7 cellular contexts compared by ENCODE assay signal in the genomic region with DNA sequence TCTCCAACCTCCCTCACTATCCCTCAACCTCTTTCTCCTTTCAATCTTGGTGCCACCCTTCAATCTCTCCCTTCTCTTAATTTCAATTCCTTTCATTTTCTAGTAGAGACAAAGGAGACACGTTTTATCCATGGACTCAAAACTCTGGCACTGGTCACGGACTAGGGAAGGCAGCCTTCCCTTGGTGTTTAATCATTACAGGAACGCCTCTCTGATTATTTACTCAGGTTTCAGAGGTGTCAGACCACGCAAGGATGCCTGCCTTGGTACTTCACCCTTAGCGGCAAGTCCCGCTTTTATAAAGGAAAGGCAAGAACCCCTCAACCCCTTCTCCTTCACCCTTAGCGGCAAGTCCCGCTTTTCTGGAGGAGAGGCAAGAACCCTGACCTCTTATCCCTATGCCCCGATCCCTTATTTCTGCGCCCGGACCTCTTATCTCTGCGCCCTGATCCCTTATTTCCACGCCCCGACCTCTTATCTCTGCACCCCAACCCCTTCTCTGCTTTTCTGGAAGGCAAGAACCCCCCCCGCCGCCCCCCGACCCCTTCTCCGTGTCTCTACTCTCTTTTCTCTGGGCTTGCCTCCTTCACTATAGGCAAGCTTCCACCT.
DNase-seq lines count a peak whose midpoint lies in the region; ATAC-seq, FAIRE-seq and TF ChIP-seq lines count a peak whose summit lies in the region.
"Not testable (repeated sequence)": the region's sequence is repeated elsewhere in the genome, so short reads cannot be mapped to it uniquely, and the experiment has no call there.

No MANE protein-coding gene starts in this region.

- not testable (repeated sequence) for TF ChIP-seq CTCF in Calu3 (IDR thresholded peaks at IDR 0.05; ENCODE audit: unreplicated experiment); H9 (conservative IDR thresholded peaks at IDR 0.05); K562 (IDR thresholded peaks at IDR 0.05 in 2 of 3, conservative IDR thresholded peaks at IDR 0.05 in 1 of 3; ENCODE audit: insufficient read depth in 2 of 3, low read depth in 1 of 3, low read length in 3 of 3); hepatocyte (IDR thresholded peaks at IDR 0.05; ENCODE audit: poor library complexity); progenitor cell of endocrine pancreas (IDR thresholded peaks at IDR 0.05; ENCODE audit: unreplicated experiment)

- H3K4ac ChIP-seq in H9 (ENCODE audit: low read depth, low read length), result not testable (repeated sequence)

- peaks cover 14% of the 10 kb centered on the region; the same call in 1 of the 3 replicates for H3K36me3 ChIP-seq in K562 (ENCODE audit: control insufficient read depth, insufficient read depth, low read length)
- not testable (repeated sequence) for H3K36me3 ChIP-seq in hepatocyte (replicated peaks; ENCODE audit: insufficient read depth, low read depth); iPS-18a (ENCODE audit: control insufficient read depth, low read depth, low read length); mesodermal cell (ENCODE audit: control insufficient read depth, insufficient read depth, low read length)

- not testable (repeated sequence) for H4K8ac ChIP-seq in H9 (replicated peaks; ENCODE audit: insufficient read length, low read depth, low read length)

- not testable (repeated sequence) for FAIRE-seq in K562 (lab: Jason Lieb, UNC)

- not testable (repeated sequence) for H3K27ac Mint-ChIP-seq in Calu3 (ENCODE audit: unreplicated experiment); H9; progenitor cell of endocrine pancreas

- in situ Hi-C loops in K562 (cut with MboI), result not testable (repeated sequence)

- H3K9me1 ChIP-seq in K562 (ENCODE audit: control insufficient read depth, insufficient read depth, low read length), result not testable (repeated sequence)

- H3K18ac ChIP-seq in H9 (ENCODE audit: insufficient read length, low read depth, low read length), result peak overlapping the region; percentile 15

- peak overlapping the region; percentile 70; the same call in 1 of the 2 replicates for H3K14ac ChIP-seq in H9 (ENCODE audit: insufficient read depth, low read length)

- not testable (repeated sequence) for H3K23ac ChIP-seq in H9 (ENCODE audit: insufficient read length, low read depth, low read length)

- H3K9me3 ChIP-seq in H9 (ENCODE audit: control insufficient read depth, low read depth, low read length); K562 (replicated peaks; ENCODE audit: control insufficient read depth, insufficient read depth, low read depth, low read length); hepatocyte (ENCODE audit: low read depth); iPS-18a (ENCODE audit: control insufficient read depth, low read depth, low read length); mesodermal cell (ENCODE audit: control insufficient read depth, low read length): not testable (repeated sequence)

- POLR2A ChIA-PET in K562 (lab: Yijun Ruan, JAX), result not testable (repeated sequence)

- not testable (repeated sequence) for TF ChIP-seq EP300 in K562 (IDR thresholded peaks at IDR 0.05; ENCODE audit: low read length)

- H4K20me1 ChIP-seq in H9 (ENCODE audit: control insufficient read depth, insufficient read depth, insufficient read length); K562 (replicated peaks; ENCODE audit: control insufficient read depth, insufficient read depth, low read length); hepatocyte (ENCODE audit: insufficient read depth, poor library complexity, severe bottlenecking): not testable (repeated sequence)

- H2AK5ac ChIP-seq in H9 (ENCODE audit: insufficient read length, low read length), result not testable (repeated sequence)

- ATAC-seq in K562, result peak; percentile 62

- peak overlapping the region; percentile 83 for H2BK5ac ChIP-seq in H9 (ENCODE audit: insufficient read length, low read length)

- H3K4me1 ChIP-seq in H9 (ENCODE audit: insufficient read depth, low read length); hepatocyte (ENCODE audit: insufficient read depth); mesodermal cell (ENCODE audit: control insufficient read depth, insufficient read depth, low read length, poor library complexity, severe bottlenecking): not testable (repeated sequence)
- peaks cover 3 to 18% of the 10 kb centered on the region in 2 experiments; a peak in 4 of 5 replicates for H3K4me1 ChIP-seq in K562 (replicated peaks in 1 of 2; ENCODE audit: control insufficient read depth in 2 of 2, insufficient read depth in 2 of 2, low read length in 2 of 2)
- H3K4me1 ChIP-seq in iPS-18a (ENCODE audit: control insufficient read depth, low read depth, low read length), result peaks cover 31% of the 10 kb centered on the region

- H3K27ac ChIP-seq in H9 (ENCODE audit: insufficient read length, low read depth, low read length) (peak overlapping the region; percentile 83), K562 (ENCODE audit: extremely low read depth, low read depth, low read length) (0 out of 3 replicates have a peak overlapping the region, but pooled peaks have one; percentile 39), iPS-18a (ENCODE audit: low read length) (peak overlapping the region; percentile 50)
- H3K27ac ChIP-seq in hepatocyte; mesodermal cell (ENCODE audit: low read depth, low read length, severe bottlenecking): not testable (repeated sequence)

- not testable (repeated sequence) for H3K9me2 ChIP-seq in hepatocyte (replicated peaks; ENCODE audit: insufficient read depth)

- H3K36me3 Mint-ChIP-seq in Calu3 (ENCODE audit: insufficient read depth, unreplicated experiment); progenitor cell of endocrine pancreas (ENCODE audit: insufficient read depth): not testable (repeated sequence)
- H3K36me3 Mint-ChIP-seq in H9 (ENCODE audit: insufficient read depth in 1 of 3, low read depth in 3 of 3), result peaks cover 0 to 16% (median 12%) of the 10 kb centered on the region in 3 experiments; a peak in 6 of 7 replicates

- peak overlapping the region; percentile 8 for H3K4me3 Mint-ChIP-seq in Calu3 (ENCODE audit: low read depth, unreplicated experiment)
- not testable (repeated sequence) for H3K4me3 Mint-ChIP-seq in H9
- peak overlapping the region; percentile 38 for H3K4me3 Mint-ChIP-seq in progenitor cell of endocrine pancreas (ENCODE audit: low read depth)

- H2BK15ac ChIP-seq in H9 (ENCODE audit: low read depth, low read length), result not testable (repeated sequence)

- not testable (repeated sequence) for H2BK120ac ChIP-seq in H9 (ENCODE audit: low read depth, low read length, poor library complexity, severe bottlenecking)

- H4K5ac ChIP-seq in H9 (ENCODE audit: insufficient read length, low read depth, low read length), result not testable (repeated sequence)

- H2BK12ac ChIP-seq in H9 (ENCODE audit: insufficient read length, low read depth, low read length), result not testable (repeated sequence)

- H3K56ac ChIP-seq in H9 (ENCODE audit: insufficient read length, low read depth, low read length), result peak overlapping the region; percentile 96

- H3K79me2 ChIP-seq in H9 (ENCODE audit: insufficient read depth, low read length), result peaks cover 20% of the 10 kb centered on the region; the same call in 1 of the 2 replicates
- peaks cover 45% of the 10 kb centered on the region for H3K79me2 ChIP-seq in K562 (ENCODE audit: control insufficient read depth, insufficient read depth, low read length)
- not testable (repeated sequence) for H3K79me2 ChIP-seq in hepatocyte

- not testable (repeated sequence) for H3T11ph ChIP-seq in H9 (ENCODE audit: low read length)

- not testable (repeated sequence) for H3K79me1 ChIP-seq in H9 (ENCODE audit: insufficient read depth, low read depth, low read length, poor library complexity, severe bottlenecking)

- H4K91ac ChIP-seq in H9 (ENCODE audit: insufficient read length, low read depth, low read length), result not testable (repeated sequence)

- TF ChIP-seq POLR2A in K562 (conservative IDR thresholded peaks at IDR 0.05), result not testable (repeated sequence)

- not testable (repeated sequence) for H2BK20ac ChIP-seq in H9 (ENCODE audit: low read depth, low read length, poor library complexity, severe bottlenecking)

- peak overlapping the region; percentile 98 for H3K9ac ChIP-seq in H9 (ENCODE audit: extremely low read depth, insufficient read length, low read length)
- not testable (repeated sequence) for H3K9ac ChIP-seq in K562 (ENCODE audit: insufficient read depth in 1 of 2, low read depth in 2 of 2, low read length in 2 of 2)
- H3K9ac ChIP-seq in iPS-18a (ENCODE audit: low read length), result peak overlapping the region; percentile 87

- not testable (repeated sequence) for H3K27me3 ChIP-seq in H9 (ENCODE audit: insufficient read depth, low read length); K562 (ENCODE audit: control insufficient read depth in 2 of 2, insufficient read depth in 2 of 2, low read length in 2 of 2); hepatocyte; iPS-18a (ENCODE audit: control insufficient read depth, insufficient read depth, low read length)

- intact Hi-C loops in Calu3 (cut with micrococcal nuclease; ENCODE audit: unreplicated experiment), result not testable (repeated sequence)
- intact Hi-C loops in K562 (cut with micrococcal nuclease), result loop anchor here (1.0 kb wide), 1 partner anchor 38 kb away; no protein-coding TSS in a partner anchor

- not testable (repeated sequence) for H3K9me3 Mint-ChIP-seq in Calu3 (ENCODE audit: low read depth, unreplicated experiment); progenitor cell of endocrine pancreas (ENCODE audit: low read depth)
- H3K9me3 Mint-ChIP-seq in H9, result peaks cover 13 to 14% of the 10 kb centered on the region in 2 experiments; a peak in 4 of 5 replicates

- not testable (repeated sequence) for H3K4me1 Mint-ChIP-seq in Calu3 (ENCODE audit: low read depth, unreplicated experiment)
- H3K4me1 Mint-ChIP-seq in H9 (peaks cover 39 to 42% of the 10 kb centered on the region in 2 experiments), progenitor cell of endocrine pancreas (ENCODE audit: low read depth) (peaks cover 11% of the 10 kb centered on the region)

- DNase-seq in Calu3; H9; K562 (ENCODE audit: extremely low read depth in 1 of 4, low spot score in 3 of 4); hepatocyte (ENCODE audit: low spot score); progenitor cell of endocrine pancreas (ENCODE audit: low spot score, unreplicated experiment): not testable (repeated sequence)

- H3K23me2 ChIP-seq in H9 (ENCODE audit: insufficient read length, low read depth, low read length, poor library complexity, severe bottlenecking), result not testable (repeated sequence)

- not testable (repeated sequence) for BruUV-seq in Calu3 (replicated peaks; lab: Mats Ljungman, UMichigan); K562 (replicated peaks; lab: Mats Ljungman, UMichigan)

- CTCF ChIA-PET in Calu3 (lab: Charles Lee); K562 (lab: Yijun Ruan, JAX; ENCODE audit: low intra/inter-chr PET ratio): not testable (repeated sequence)

- H3K4me2 ChIP-seq in H9 (ENCODE audit: insufficient read depth, insufficient read length, low read length), result peak overlapping the region; percentile 16
- peak overlapping the region; percentile 46 for H3K4me2 ChIP-seq in K562 (ENCODE audit: insufficient read depth, low read length)
- peak overlapping the region; percentile 66 for H3K4me2 ChIP-seq in hepatocyte

- not testable (repeated sequence) for TF ChIP-seq RAD21 in K562 (CRISPR knock-in tag; conservative IDR thresholded peaks at IDR 0.05 in 1 of 2, IDR thresholded peaks at IDR 0.05 in 1 of 2)

- H2AFZ ChIP-seq in H9 (ENCODE audit: low read length); K562 (ENCODE audit: low read depth, low read length); hepatocyte: not testable (repeated sequence)

- no CpG with 5 or more reads among the region's 18 CpGs for WGBS in H9 (ENCODE audit: extremely low coverage, insufficient read length, low lambda C conversion rate)
- 5% methylated on average over 10 of the region's 18 CpGs for WGBS in K562 (ENCODE audit: insufficient coverage, low coverage, missing lambda C conversion rate)
- 30% methylated on average over 13 of the region's 18 CpGs for WGBS in hepatocyte (ENCODE audit: low lambda C conversion rate, missing lambda C conversion rate)
- WGBS in mesodermal cell (ENCODE audit: insufficient coverage in 2 of 2), 2 experiments, result 12 to 38% methylated on average over 2 to 8 of the region's 18 CpGs

- H3K27me3 Mint-ChIP-seq in Calu3 (ENCODE audit: unreplicated experiment) (peaks cover 13% of the 10 kb centered on the region), progenitor cell of endocrine pancreas (peaks cover 14% of the 10 kb centered on the region)
- not testable (repeated sequence) for H3K27me3 Mint-ChIP-seq in H9 (ENCODE audit: low read depth)

- H3K4me3 ChIP-seq in K562 (peak overlapping the region; percentile 12; the same call in 1 of the 2 replicates), iPS-18a (ENCODE audit: low read length) (peak overlapping the region; percentile 92), mesodermal cell (ENCODE audit: extremely low read depth, insufficient read depth, low read length, poor library complexity, severe bottlenecking) (peak overlapping the region; percentile 14)
- H3K4me3 ChIP-seq in hepatocyte, result not testable (repeated sequence)

Comparison
In these comparisons a context has a peak if more than half of its experiments do, and no peak if none do; other contexts are left out.
1. H3K4me2 ChIP-seq: peak in every context shown above with its lines; median percentile 66 in hepatocyte; 46 in K562; 16 in H9.